In the genomic region with DNA sequence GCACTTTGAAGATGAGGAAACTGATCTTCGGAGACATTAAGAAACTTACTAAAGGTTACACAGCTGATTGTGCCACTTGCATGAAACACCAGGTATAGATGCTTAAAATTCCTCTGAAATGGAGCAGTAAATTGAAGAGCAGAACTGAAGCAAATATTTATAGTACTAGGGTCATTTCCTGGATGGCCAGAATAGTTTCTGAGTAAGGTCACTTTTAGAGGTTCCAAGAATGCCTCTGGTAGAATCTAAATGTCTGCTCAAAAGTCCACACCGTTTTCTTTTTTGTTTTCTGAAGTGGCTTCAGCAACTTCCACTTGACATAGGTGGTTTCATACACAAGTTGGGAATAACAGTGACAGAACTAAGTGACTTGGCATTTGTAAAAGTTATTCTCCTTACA, we compare ENCODE assay signal across 1 cellular context.
TF ChIP-seq lines count a peak whose summit lies in the region.

No MANE protein-coding gene starts in this region.

TF ChIP-seq in SK-N-SH treated with all-trans-retinoic acid at 6 μM for 48 hours, 23 proteins besides CTCF, POLR2A, EP300 and RAD21 (continued from another document):
- TF ChIP-seq, protein P1, sequence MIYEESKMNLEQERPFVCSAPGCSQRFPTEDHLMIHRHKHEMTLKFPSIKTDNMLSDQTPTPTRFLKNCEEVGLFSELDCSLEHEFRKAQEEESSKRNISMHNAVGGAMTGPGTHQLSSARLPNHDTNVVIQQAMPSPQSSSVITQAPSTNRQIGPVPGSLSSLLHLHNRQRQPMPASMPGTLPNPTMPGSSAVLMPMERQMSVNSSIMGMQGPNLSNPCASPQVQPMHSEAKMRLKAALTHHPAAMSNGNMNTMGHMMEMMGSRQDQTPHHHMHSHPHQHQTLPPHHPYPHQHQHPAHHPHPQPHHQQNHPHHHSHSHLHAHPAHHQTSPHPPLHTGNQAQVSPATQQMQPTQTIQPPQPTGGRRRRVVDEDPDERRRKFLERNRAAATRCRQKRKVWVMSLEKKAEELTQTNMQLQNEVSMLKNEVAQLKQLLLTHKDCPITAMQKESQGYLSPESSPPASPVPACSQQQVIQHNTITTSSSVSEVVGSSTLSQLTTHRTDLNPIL (CRISPR knock-in tag; IDR thresholded peaks at IDR 0.05; ENCODE audit: low read depth) = no peak
- no peak for TF ChIP-seq ZFP3 (CRISPR knock-in tag; IDR thresholded peaks at IDR 0.05)
- TF ChIP-seq ZNF70 (CRISPR knock-in tag; IDR thresholded peaks at IDR 0.05) = no peak
- no peak for TF ChIP-seq ZFP30 (CRISPR knock-in tag; IDR thresholded peaks at IDR 0.05)
